In genomic region chr12:92032101-92032500, GRCh38 we compare ENCODE assay signal across 14 cellular contexts.
DNase-seq lines count a peak whose midpoint lies in the region; ATAC-seq and TF ChIP-seq lines count a peak whose summit lies in the region.
"Had no signal": no experiment of that assay in that cellular context is flagged by ENCODE, and none has a peak within 500 bp of the region (broad histone marks: within the 10 kb centered on the region; RNA-seq: fewer than 3 reads in every experiment).

No MANE protein-coding gene starts in this region.

- TF ChIP-seq POLR2A in spleen (IDR thresholded peaks at IDR 0.05), result no peak

- H3K27ac ChIP-seq in spleen, result peak overlapping the region; percentile 66 to 92 (median 83)

- H3K27me3 Mint-ChIP-seq in T-helper 2 cell treated with Interferon-gamma antibody and Interleukin-4, amounts not matched to agents 5 μg/mL and 100 μg/mL, for 36 hours (ENCODE audit: low read depth), result no peaks in the 10 kb centered on the region
- H3K27me3 Mint-ChIP-seq in central memory CD8-positive, alpha-beta T cell, result no peaks in the 10 kb centered on the region
- H3K27me3 Mint-ChIP-seq: progenitor cell of endocrine pancreas had no signal

- H3K9me3 ChIP-seq in Loucy (ENCODE audit: insufficient read depth, low read depth, low read length) (no peaks in the 10 kb centered on the region), spleen (no peaks in the 10 kb centered on the region)
- H3K9me3 ChIP-seq: Caco-2 had no signal

- no peaks in the 10 kb centered on the region for H3F3A ChIP-seq in Loucy (ENCODE audit: low read depth)

- DNase-seq in T-helper 2 cell treated with Interferon-gamma antibody and Interleukin-4, amounts not matched to agents 5 μg/mL and 100 μg/mL, for 36 hours (ENCODE audit: low spot score), result no peak
- no peak for DNase-seq in T-helper 2 cell
- DNase-seq in central memory CD8-positive, alpha-beta T cell (ENCODE audit: low spot score in 2 of 2), result no peak
- no peak for DNase-seq in spleen
- DNase-seq in NCI-H524 (lab: John Stamatoyannopoulos, UW), result no peak
- no peak for DNase-seq in UCSD-AML1 (lab: John Stamatoyannopoulos, UW; ENCODE audit: unreplicated experiment)
- DNase-seq in sciatic nerve (ENCODE audit: low spot score), result no peak
- DNase-seq: activated CD4-positive, alpha-beta T cell treated with anti-CD3 and anti-CD28 coated beads, Interleukin-2, amount 50 U/mL, for 48 hours; activated naive CD4-positive, alpha-beta T cell; Caco-2; caudate nucleus; NCI-H2107 had no signal

- H2AFZ ChIP-seq in Loucy (ENCODE audit: low read length), result peak overlapping the region; percentile 42

- H3K27ac Mint-ChIP-seq in T-helper 2 cell treated with Interferon-gamma antibody and Interleukin-4, amounts not matched to agents 5 μg/mL and 100 μg/mL, for 36 hours, result peak overlapping the region; percentile 52
- peak overlapping the region; percentile 94 for H3K27ac Mint-ChIP-seq in central memory CD8-positive, alpha-beta T cell (ENCODE audit: low read depth)

- H3K4me3 ChIP-seq in Loucy (ENCODE audit: low read length, poor library complexity, severe bottlenecking) (no peak overlapping the region), spleen (no peak overlapping the region)

- no peak overlapping the region for H3K4me3 Mint-ChIP-seq in T-helper 2 cell treated with Interferon-gamma antibody and Interleukin-4, amounts not matched to agents 5 μg/mL and 100 μg/mL, for 36 hours
- no peak overlapping the region for H3K4me3 Mint-ChIP-seq in central memory CD8-positive, alpha-beta T cell

- 38 to 80% (median 74%) methylated on average over 1 of the region's 1 CpG for WGBS in spleen, 5 donors

- H3K4me2 ChIP-seq in Loucy (ENCODE audit: low read depth, low read length, poor library complexity, severe bottlenecking), result no peak overlapping the region

- H3K36me3 Mint-ChIP-seq in T-helper 2 cell treated with Interferon-gamma antibody and Interleukin-4, amounts not matched to agents 5 μg/mL and 100 μg/mL, for 36 hours (ENCODE audit: low read depth), result peaks cover 10% of the 10 kb centered on the region
- peaks cover 6% of the 10 kb centered on the region for H3K36me3 Mint-ChIP-seq in central memory CD8-positive, alpha-beta T cell (ENCODE audit: insufficient read depth)

- H4K20me1 ChIP-seq in Loucy (ENCODE audit: insufficient read depth, low read length, poor library complexity, severe bottlenecking), result no peaks in the 10 kb centered on the region

- H3K36me3 ChIP-seq in Loucy (ENCODE audit: insufficient read depth, low read length) (no peaks in the 10 kb centered on the region), spleen (no peaks in the 10 kb centered on the region)

- H3K4me1 ChIP-seq in Loucy (ENCODE audit: insufficient read depth, low read length, poor library complexity, severe bottlenecking) (peaks cover 59% of the 10 kb centered on the region), spleen (peaks cover 20 to 83% (median 57%) of the 10 kb centered on the region in 6 donors)

- peaks cover 5% of the 10 kb centered on the region for H3K9me3 Mint-ChIP-seq in T-helper 2 cell treated with Interferon-gamma antibody and Interleukin-4, amounts not matched to agents 5 μg/mL and 100 μg/mL, for 36 hours
- peaks cover 8% of the 10 kb centered on the region for H3K9me3 Mint-ChIP-seq in central memory CD8-positive, alpha-beta T cell

- no peaks in the 10 kb centered on the region for H3K79me2 ChIP-seq in Loucy (ENCODE audit: insufficient read depth, low read length)

- H3K4me1 Mint-ChIP-seq in T-helper 2 cell treated with Interferon-gamma antibody and Interleukin-4, amounts not matched to agents 5 μg/mL and 100 μg/mL, for 36 hours (ENCODE audit: low read depth), result peaks cover 74% of the 10 kb centered on the region
- H3K4me1 Mint-ChIP-seq in central memory CD8-positive, alpha-beta T cell, result peaks cover 92% of the 10 kb centered on the region

- no peak for ATAC-seq in central memory CD8-positive, alpha-beta T cell (replicated peaks; ENCODE audit: extremely low read depth, poor library complexity, severe bottlenecking)
- ATAC-seq in sciatic nerve, result no peak

- no peak overlapping the region for H3K9ac ChIP-seq in Loucy (ENCODE audit: low read depth, low read length, poor library complexity, severe bottlenecking)

- H3K9me2 ChIP-seq in Loucy (replicated peaks; ENCODE audit: low read depth, low read length), result no peaks in the 10 kb centered on the region

- TF ChIP-seq CTCF in Loucy (conservative IDR thresholded peaks at IDR 0.05; ENCODE audit: low read length) (no peak), spleen (IDR thresholded peaks at IDR 0.05 in 8 of 11, conservative IDR thresholded peaks at IDR 0.05 in 3 of 11) (no peak)

- H3K27me3 ChIP-seq in Loucy (ENCODE audit: insufficient read depth, low read length, poor library complexity, severe bottlenecking), result no peaks in the 10 kb centered on the region
- no peaks in the 10 kb centered on the region for H3K27me3 ChIP-seq in spleen (replicated peaks in 1 of 7)

- intact Hi-C loops in spleen (cut with DNase I; ENCODE audit: low total_unique reads), result loop anchor here (10.0 kb wide), 1 partner anchor 103 kb away; no protein-coding TSS in a partner anchor
- intact Hi-C loops in sciatic nerve (cut with DNase I), result no loop called here
